In genomic region chr17:9052921-9053320, GRCh38 we compare ENCODE assay signal across 18 cellular contexts. TPM values are rescaled to one million over a fixed set of nuclear protein-coding genes. Genes with fewer than 3 reads are reported as not detected.
DNase-seq lines count a peak whose midpoint lies in the region; TF ChIP-seq lines count a peak whose summit lies in the region.
"Had no signal": no experiment of that assay in that cellular context is flagged by ENCODE, and none has a peak within 500 bp of the region (broad histone marks: within the 10 kb centered on the region; RNA-seq: fewer than 3 reads in every experiment).

No MANE protein-coding gene starts in this region.

- WGBS in endodermal cell (ENCODE audit: insufficient coverage in 1 of 2, insufficient read length in 1 of 2), 2 experiments = 96 to 99% methylated on average over 4 to 5 of the region's 6 CpGs

- H3K27ac Mint-ChIP-seq in endodermal cell = no peak overlapping the region
- H3K27ac Mint-ChIP-seq in neural progenitor cell = no peak overlapping the region
- no peak overlapping the region for H3K27ac Mint-ChIP-seq in activated T-helper 2 cell treated with anti-CD3 and anti-CD28 coated beads, Interferon-gamma antibody, Interleukin-2, Interleukin-4, amounts not matched to agents 10 μg/mL and 5 μg/mL and 100 μg/mL, durations not matched to agents 14 hours and 24 hours and 36 hours
- H3K27ac Mint-ChIP-seq in endothelial cell (ENCODE audit: unreplicated experiment) = no peak overlapping the region

- H3K4me3 ChIP-seq in AG10803 (ENCODE audit: low read length) (no peak overlapping the region), HUES6 (ENCODE audit: low read depth, low read length) (no peak overlapping the region), endodermal cell (ENCODE audit: low read length) (no peak overlapping the region), neural progenitor cell (no peak overlapping the region)
- H3K4me3 ChIP-seq: A549, GM12878, Peyer's patch had no signal

- H3K36me3 Mint-ChIP-seq in endodermal cell (ENCODE audit: low read depth) = peaks cover 26% of the 10 kb centered on the region
- no peaks in the 10 kb centered on the region for H3K36me3 Mint-ChIP-seq in neural progenitor cell
- H3K36me3 Mint-ChIP-seq in activated T-helper 2 cell treated with anti-CD3 and anti-CD28 coated beads, Interferon-gamma antibody, Interleukin-2, Interleukin-4, amounts not matched to agents 10 μg/mL and 5 μg/mL and 100 μg/mL, durations not matched to agents 14 hours and 24 hours and 36 hours (ENCODE audit: low read depth) = no peaks in the 10 kb centered on the region
- H3K36me3 Mint-ChIP-seq in endothelial cell (ENCODE audit: low read depth, unreplicated experiment) = no peaks in the 10 kb centered on the region

- H3K27me3 ChIP-seq in HUES6 (ENCODE audit: control insufficient read depth, insufficient read depth, low read length) (peaks cover 34% of the 10 kb centered on the region), endodermal cell (ENCODE audit: control insufficient read depth, insufficient read depth, low read length, poor library complexity, severe bottlenecking) (no peaks in the 10 kb centered on the region), neural progenitor cell (peaks cover 28% of the 10 kb centered on the region)
- H3K27me3 ChIP-seq: Peyer's patch had no signal

- peaks cover 44% of the 10 kb centered on the region for H3K4me1 ChIP-seq in HUES6 (ENCODE audit: control insufficient read depth, insufficient read depth, low read length)
- no peaks in the 10 kb centered on the region for H3K4me1 ChIP-seq in endodermal cell (ENCODE audit: control insufficient read depth, insufficient read depth, low read length)
- H3K4me1 ChIP-seq in neural progenitor cell = peaks cover 42% of the 10 kb centered on the region
- H3K4me1 ChIP-seq: Peyer's patch had no signal

- H2AFZ ChIP-seq in neural progenitor cell (replicated peaks) = no peak overlapping the region

- H3K27me3 Mint-ChIP-seq in endodermal cell (ENCODE audit: insufficient read depth) (peaks cover 31% of the 10 kb centered on the region), neural progenitor cell (ENCODE audit: insufficient read depth, low read depth) (peaks cover 26% of the 10 kb centered on the region), endothelial cell (ENCODE audit: unreplicated experiment) (peaks cover 9% of the 10 kb centered on the region)
- H3K27me3 Mint-ChIP-seq in activated T-helper 2 cell treated with anti-CD3 and anti-CD28 coated beads, Interferon-gamma antibody, Interleukin-2, Interleukin-4, amounts not matched to agents 10 μg/mL and 5 μg/mL and 100 μg/mL, durations not matched to agents 14 hours and 24 hours and 36 hours (ENCODE audit: low read depth) = no peaks in the 10 kb centered on the region

- H4K20me1 ChIP-seq in neural progenitor cell (ENCODE audit: low read depth) = peaks cover 15% of the 10 kb centered on the region

- H3K4me1 Mint-ChIP-seq in endodermal cell (peaks cover 36% of the 10 kb centered on the region), neural progenitor cell (peaks cover 36% of the 10 kb centered on the region), endothelial cell (ENCODE audit: unreplicated experiment) (peaks cover 10% of the 10 kb centered on the region)
- H3K4me1 Mint-ChIP-seq in activated T-helper 2 cell treated with anti-CD3 and anti-CD28 coated beads, Interferon-gamma antibody, Interleukin-2, Interleukin-4, amounts not matched to agents 10 μg/mL and 5 μg/mL and 100 μg/mL, durations not matched to agents 14 hours and 24 hours and 36 hours (ENCODE audit: low read depth) = no peaks in the 10 kb centered on the region

- peaks cover 46% of the 10 kb centered on the region for H3F3A ChIP-seq in neural progenitor cell (ENCODE audit: low read depth)

- H3K9me3 Mint-ChIP-seq in endodermal cell = peaks cover 18% of the 10 kb centered on the region
- H3K9me3 Mint-ChIP-seq in neural progenitor cell = peaks cover 8% of the 10 kb centered on the region
- no peaks in the 10 kb centered on the region for H3K9me3 Mint-ChIP-seq in activated T-helper 2 cell treated with anti-CD3 and anti-CD28 coated beads, Interferon-gamma antibody, Interleukin-2, Interleukin-4, amounts not matched to agents 10 μg/mL and 5 μg/mL and 100 μg/mL, durations not matched to agents 14 hours and 24 hours and 36 hours
- no peaks in the 10 kb centered on the region for H3K9me3 Mint-ChIP-seq in endothelial cell (ENCODE audit: unreplicated experiment)

- intact Hi-C loops in activated T-helper 2 cell treated with anti-CD3 and anti-CD28 coated beads, Interferon-gamma antibody, Interleukin-2, Interleukin-4, amounts not matched to agents 10 μg/mL and 5 μg/mL and 100 μg/mL, durations not matched to agents 14 hours and 24 hours and 36 hours (cut with micrococcal nuclease) = no loop called here

- peak overlapping the region; percentile 16 for H3K9ac ChIP-seq in HUES6 (ENCODE audit: low read length)
- H3K9ac ChIP-seq in endodermal cell (ENCODE audit: extremely low read depth, low read length, poor library complexity, severe bottlenecking) = no peak overlapping the region
- H3K9ac ChIP-seq in neural progenitor cell = no peak overlapping the region

- H3K36me3 ChIP-seq in HUES6 (ENCODE audit: control insufficient read depth, insufficient read depth, low read length) (no peaks in the 10 kb centered on the region), endodermal cell (ENCODE audit: control insufficient read depth, insufficient read depth, low read length) (peaks cover 23% of the 10 kb centered on the region), neural progenitor cell (no peaks in the 10 kb centered on the region)
- H3K36me3 ChIP-seq: Peyer's patch had no signal

- no peak for TF ChIP-seq CTCF in AG10803 (conservative IDR thresholded peaks at IDR 0.05; ENCODE audit: low read length)
- TF ChIP-seq CTCF in endodermal cell (conservative IDR thresholded peaks at IDR 0.05) = no peak
- TF ChIP-seq CTCF in neural progenitor cell (IDR thresholded peaks at IDR 0.05) = no peak
- TF ChIP-seq CTCF in endothelial cell (IDR thresholded peaks at IDR 0.05; ENCODE audit: unreplicated experiment) = no peak

- H3K9me3 ChIP-seq in HUES6 (ENCODE audit: control insufficient read depth, insufficient read depth, low read depth, low read length) (peaks cover 11% of the 10 kb centered on the region; the same call in 1 of the 2 replicates), endodermal cell (ENCODE audit: control insufficient read depth, low read length) (peaks cover 17% of the 10 kb centered on the region), neural progenitor cell (ENCODE audit: low read depth) (peaks cover 6% of the 10 kb centered on the region)

- H3K79me2 ChIP-seq in neural progenitor cell (ENCODE audit: low read depth) = no peaks in the 10 kb centered on the region

- peak; percentile 20 for DNase-seq in AG10803 (ENCODE audit: low read depth)
- peak; percentile 42 for DNase-seq in endodermal cell
- DNase-seq in neural progenitor cell (ENCODE audit: low spot score) = no peak
- DNase-seq in activated T-helper 2 cell treated with anti-CD3 and anti-CD28 coated beads, Interferon-gamma antibody, Interleukin-2, Interleukin-4, amounts not matched to agents 10 μg/mL and 5 μg/mL and 100 μg/mL, durations not matched to agents 14 hours and 24 hours and 36 hours (ENCODE audit: low spot score) = no peak
- DNase-seq in GM19240 (ENCODE audit: insufficient read length, low spot score) = no peak
- no peak for DNase-seq in endothelial cell (ENCODE audit: low spot score)
- DNase-seq: C1 segment of cervical spinal cord, DND-41, GDM1, MM.1S, NCI-H1105, NCI-H1694, NCI-H524, SHP77 had no signal

- peak overlapping the region; percentile 66 for H3K4me2 ChIP-seq in neural progenitor cell
- H3K4me2 ChIP-seq: A549 had no signal

- H3K27ac ChIP-seq in HUES6 (ENCODE audit: low read depth, low read length) (no peak overlapping the region), endodermal cell (ENCODE audit: low read depth, low read length) (no peak overlapping the region), neural progenitor cell (no peak overlapping the region)
- H3K27ac ChIP-seq: A549, Peyer's patch had no signal

- no peak overlapping the region for H3K4me3 Mint-ChIP-seq in endodermal cell
- H3K4me3 Mint-ChIP-seq in neural progenitor cell = no peak overlapping the region
- H3K4me3 Mint-ChIP-seq in activated T-helper 2 cell treated with anti-CD3 and anti-CD28 coated beads, Interferon-gamma antibody, Interleukin-2, Interleukin-4, amounts not matched to agents 10 μg/mL and 5 μg/mL and 100 μg/mL, durations not matched to agents 14 hours and 24 hours and 36 hours (ENCODE audit: low read depth) = no peak overlapping the region
- no peak overlapping the region for H3K4me3 Mint-ChIP-seq in endothelial cell (ENCODE audit: unreplicated experiment)

RNA-seq across cellular contexts. Expression of gene NTN1, which starts 31.6 kb away (rescaled TPM):
- total RNA-seq in endodermal cell (10 to 100 TPM; 17.0 to 40.4 TPM), neural progenitor cell (ENCODE audit: low replicate concordance) (0.45 and 2.4 TPM in 2 replicates), endothelial cell (ENCODE audit: unreplicated experiment) (6.6 TPM)
- polyA plus RNA-seq in endodermal cell (2013, experiment 1 of 2) = 14.7 TPM
- polyA plus RNA-seq in endodermal cell (2013, experiment 2 of 2) = 18.4 TPM
- total RNA-seq in activated T-helper 2 cell treated with anti-CD3 and anti-CD28 coated beads, Interferon-gamma antibody, Interleukin-2, Interleukin-4, amounts not matched to agents 10 μg/mL and 5 μg/mL and 100 μg/mL, durations not matched to agents 14 hours and 24 hours and 36 hours = 0.41 and 0.60 TPM in 2 replicates

Comparison
In these comparisons a context has a peak if more than half of its experiments do, and no peak if none do; other contexts are left out.
1. DNase-seq: peak in AG10803 (single experiment) and endodermal cell (single experiment); none in neural progenitor cell (single experiment), activated T-helper 2 cell treated with anti-CD3 and anti-CD28 coated beads, Interferon-gamma antibody, Interleukin-2, Interleukin-4, amounts not matched to agents 10 μg/mL and 5 μg/mL and 100 μg/mL, durations not matched to agents 14 hours and 24 hours and 36 hours (single experiment), GM19240 (single experiment) and endothelial cell (single experiment).